10 cellular contexts compared by ENCODE assay signal in genomic region chr12:109329003-109329402, GRCh38. TPM values are rescaled to one million over a fixed set of nuclear protein-coding genes. Genes with fewer than 3 reads are reported as not detected.
"Had no signal": no experiment of that assay in that cellular context is flagged by ENCODE, and none has a peak within 500 bp of the region (broad histone marks: within the 10 kb centered on the region; RNA-seq: fewer than 3 reads in every experiment).

No MANE protein-coding gene starts in this region.

- H3K4me3 Mint-ChIP-seq: H9, HFFc6 had no signal

- DNase-seq: GM23248, H9, HCEC 1CT, HFFc6, IMR-90, KBM-7 had no signal

- H3K4me3 ChIP-seq: GM23248 had no signal

- H3K27ac Mint-ChIP-seq: HFFc6 had no signal

- H3K9ac ChIP-seq: GM23248 had no signal

- H3K9me3 Mint-ChIP-seq: H9, HFFc6 had no signal

- H3K27ac ChIP-seq: GM23248 had no signal

- FAIRE-seq: H1, H54, HTR-8/SVneo had no signal

- H2AFZ ChIP-seq: GM23248 had no signal

RNA-seq across cellular contexts. Expression of gene MYO1H, which starts 18.7 kb away (rescaled TPM):
- total RNA-seq: GM23248, H1, HFFc6, HT-29, IMR-90 had no signal
- polyA plus RNA-seq: GM23248, IMR-90 had no signal

RNA-seq across cellular contexts. Expression of gene FOXN4, which starts 19.9 kb away (rescaled TPM):
- total RNA-seq: GM23248, HFFc6, HT-29, IMR-90 had no signal
- polyA plus RNA-seq: GM23248, IMR-90 had no signal
